In genomic region chr13:79405831-79406596, GRCh38 we compare ENCODE assay signal across 8 cellular contexts. TPM values are rescaled to one million over a fixed set of nuclear protein-coding genes. Genes with fewer than 3 reads are reported as not detected.
DNase-seq lines count a peak whose midpoint lies in the region; ATAC-seq and TF ChIP-seq lines count a peak whose summit lies in the region.

TSS of gene RBM26 (minus strand) at chr13:79406255. CDS start at chr13:79405774, 481 bp downstream.

- TF ChIP-seq POLR2A in GM19099 (IDR thresholded peaks at IDR 0.05; ENCODE audit: extremely low read depth, insufficient read length, low read depth), result peak; percentile 94

- DNase-seq in AG20443 (ENCODE audit: low spot score), result peak; percentile 97
- DNase-seq in NCI-H510A treated with DMSO at 0.1 percent for 48 hours (lab: John Stamatoyannopoulos, UW), result peak; percentile 40
- DNase-seq in activated CD4-positive, alpha-beta T cell treated with anti-CD3 and anti-CD28 coated beads for 24 hours (ENCODE audit: low read depth in 2 of 2), result peak; percentile 92 to 93
- no peak for DNase-seq in chondrocyte (ENCODE audit: low spot score)
- DNase-seq in kidney tubule cell (ENCODE audit: low spot score), result peak; percentile 94
- peak; percentile 85 to 93 (median 88) for DNase-seq in stimulated activated CD4-positive, alpha-beta T cell treated with anti-CD3 and anti-CD28 coated beads, Interleukin-1b, Interleukin-23, amount 100 ng/mL, for 24 hours (ENCODE audit: low read depth in 4 of 4, low spot score in 1 of 4)

- H3K4me3 Mint-ChIP-seq in chondrocyte (ENCODE audit: unreplicated experiment), result peak within 1 kb of the TSS; percentile 88

- peak; percentile 85 for ATAC-seq in HG03432 (IDR thresholded peaks at IDR 0.05; ENCODE audit: unreplicated experiment)

- no peaks in the 10 kb centered on the region for H3K27me3 Mint-ChIP-seq in chondrocyte (ENCODE audit: low read depth)

- H3K4me1 Mint-ChIP-seq in chondrocyte (ENCODE audit: low read depth), result peaks cover 12% of the 10 kb centered on the region

- H3K27ac Mint-ChIP-seq in chondrocyte (ENCODE audit: unreplicated experiment), result peak within 1 kb of the TSS; percentile 98

- H3K36me3 Mint-ChIP-seq in chondrocyte (ENCODE audit: low read depth), result peaks cover 2% of the 10 kb centered on the region

- TF ChIP-seq CTCF in chondrocyte (IDR thresholded peaks at IDR 0.05), result peak; percentile 50

- H3K9me3 Mint-ChIP-seq in chondrocyte (ENCODE audit: low read depth), result no peaks in the 10 kb centered on the region

RNA-seq across cellular contexts. Expression of gene RBM26, which starts in this region (rescaled TPM):
- total RNA-seq in chondrocyte, result 29.1 to 37.5 TPM (median 29.6 TPM) in 3 replicates
